ENCODE assay signal across 1 cellular context in the genomic region with DNA sequence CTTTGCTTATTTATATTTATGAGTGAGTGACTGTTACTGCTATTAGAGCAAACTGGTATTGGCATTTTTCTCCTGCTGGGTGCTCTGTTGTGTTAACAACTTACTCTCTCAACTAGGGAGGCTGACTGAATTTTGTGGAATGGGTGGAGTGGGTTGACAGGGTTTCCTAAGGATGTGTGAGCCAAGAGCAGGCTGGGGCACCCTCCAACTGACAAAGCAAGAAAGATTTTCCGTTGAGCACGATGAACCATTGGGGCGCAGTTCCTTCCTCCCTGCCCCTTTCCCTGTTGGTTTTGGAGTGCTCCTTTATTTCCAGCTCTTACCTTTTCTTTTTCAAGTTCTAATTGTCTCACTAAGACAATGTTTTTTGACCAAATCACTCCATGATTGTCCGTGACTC.
TF ChIP-seq lines count a peak whose summit lies in the region.

No MANE protein-coding gene starts in this region.

TF ChIP-seq in endothelial cell of umbilical vein, 7 proteins besides CTCF, POLR2A, EP300 and RAD21 (continued from another document):
- TF ChIP-seq POLR2AphosphoS5 (IDR thresholded peaks at IDR 0.05; ENCODE audit: insufficient read depth, low read depth, low read length) (no peak), MYC (IDR thresholded peaks at IDR 0.05; ENCODE audit: low read depth, low read length) (no peak), GATA2 (IDR thresholded peaks at IDR 0.05; ENCODE audit: insufficient read depth, insufficient read length, low read depth, low read length) (no peak), EZH2 (IDR thresholded peaks at IDR 0.05; ENCODE audit: borderline replicate concordance, low read depth, low read length, severe bottlenecking) (no peak), FOS (IDR thresholded peaks at IDR 0.05; ENCODE audit: borderline replicate concordance, insufficient read depth, low read length) (no peak)
